8 cellular contexts compared by ENCODE assay signal in genomic region chr17:76261421-76262215, GRCh38. TPM values are rescaled to one million over a fixed set of nuclear protein-coding genes. Genes with fewer than 3 reads are reported as not detected.
A peak's percentile ranks its signal among the peaks of the same experiment; 100 is the strongest.
DNase-seq lines count a peak whose midpoint lies in the region; ATAC-seq and TF ChIP-seq lines count a peak whose summit lies in the region.

No MANE protein-coding gene starts in this region.

- no peaks in the 10 kb centered on the region for H3K9me3 Mint-ChIP-seq in dendritic cell treated with granulocyte-macrophage colony-stimulating factor and Interleukin-4, amounts not matched to agents 40 ng/mL and 50 ng/mL, for 4 days

- peaks cover 40% of the 10 kb centered on the region for H3K4me1 Mint-ChIP-seq in dendritic cell treated with granulocyte-macrophage colony-stimulating factor and Interleukin-4, amounts not matched to agents 40 ng/mL and 50 ng/mL, for 4 days (ENCODE audit: low read depth)

- H3K36me3 Mint-ChIP-seq in dendritic cell treated with granulocyte-macrophage colony-stimulating factor and Interleukin-4, amounts not matched to agents 40 ng/mL and 50 ng/mL, for 4 days (ENCODE audit: low read depth), result peaks cover 11% of the 10 kb centered on the region

- H3K4me3 Mint-ChIP-seq in dendritic cell treated with granulocyte-macrophage colony-stimulating factor and Interleukin-4, amounts not matched to agents 40 ng/mL and 50 ng/mL, for 4 days, result no peak overlapping the region

- H3K4me1 ChIP-seq in neutrophil (ENCODE audit: control insufficient read depth in 1 of 2, insufficient read depth in 1 of 2, low read depth in 1 of 2, low read length in 1 of 2), result peaks cover 56 to 57% of the 10 kb centered on the region in 2 experiments

- intact Hi-C loops in dendritic cell treated with granulocyte-macrophage colony-stimulating factor and Interleukin-4, amounts not matched to agents 40 ng/mL and 50 ng/mL, for 4 days (cut with micrococcal nuclease), result no loop called here

- no peaks in the 10 kb centered on the region for H3K9me3 ChIP-seq in neutrophil

- H3K4me3 ChIP-seq in neutrophil (ENCODE audit: low read depth in 1 of 2, low read length in 1 of 2), result peak overlapping the region; percentile 25 to 36

- H3K27ac Mint-ChIP-seq in dendritic cell treated with granulocyte-macrophage colony-stimulating factor and Interleukin-4, amounts not matched to agents 40 ng/mL and 50 ng/mL, for 4 days, result peak overlapping the region; percentile 96

- no peaks in the 10 kb centered on the region for H3K36me3 ChIP-seq in neutrophil

- no peak for ATAC-seq in omental fat pad (ENCODE audit: low FRiP score)

- no peaks in the 10 kb centered on the region for H3K27me3 Mint-ChIP-seq in dendritic cell treated with granulocyte-macrophage colony-stimulating factor and Interleukin-4, amounts not matched to agents 40 ng/mL and 50 ng/mL, for 4 days

- peak overlapping the region; percentile 96 for H3K27ac ChIP-seq in neutrophil

- TF ChIP-seq CTCF in neutrophil (IDR thresholded peaks at IDR 0.05) (peak; percentile 19), omental fat pad (IDR thresholded peaks at IDR 0.05) (no peak)

- DNase-seq in DMS53 treated with DMSO at 0.1 percent for 48 hours (lab: John Stamatoyannopoulos, UW; ENCODE audit: unreplicated experiment) (peak; percentile 67), LHCN-M2 (ENCODE audit: low read depth) (peak; percentile 78), activated gamma-delta T cell treated with Interleukin-2 at 50 U/mL for 16 hours (no peak), omental fat pad (ENCODE audit: low spot score) (no peak), NCI-H146 (lab: John Stamatoyannopoulos, UW) (no peak)
- DNase-seq in stimulated activated CD4-positive, alpha-beta T cell treated with anti-CD3 and anti-CD28 coated beads, Interleukin-4, amount 100 ng/mL, for 24 hours, result no peak

- H3K27me3 ChIP-seq in neutrophil, result no peaks in the 10 kb centered on the region

RNA-seq across cellular contexts. Expression of gene UBALD2, which starts 3.5 kb away (rescaled TPM):
- total RNA-seq in LHCN-M2 (2014; rRNA removed), result 8.7 and 9.0 TPM in 2 replicates
- 23.9 TPM for polyA plus RNA-seq in LHCN-M2 (2012)
- total RNA-seq in omental fat pad, result 10 to 100 TPM in 2 of 4 donors, 1 to 10 TPM in 2; 7.0 to 25.9 (median 13.7) TPM

RNA-seq across cellular contexts. Expression of gene RNF157, which starts 21.3 kb away (rescaled TPM):
- total RNA-seq in LHCN-M2 (2014; rRNA removed) (2.8 and 3.0 TPM in 2 replicates), omental fat pad (10 to 100 TPM in 3 of 4 donors, 1 to 10 TPM in 1; 8.4 to 23.5 (median 17.4) TPM)
- polyA plus RNA-seq in LHCN-M2 (2012), result 2.3 TPM

RNA-seq across cellular contexts. Expression of gene QRICH2, which starts 46.5 kb away (rescaled TPM):
- total RNA-seq in LHCN-M2 (2014; rRNA removed) (1.4 and 2.6 TPM in 2 replicates), omental fat pad (1 to 10 TPM; 1.2 to 1.8 (median 1.6) TPM)
- polyA plus RNA-seq in LHCN-M2 (2012), result 0.57 TPM

Comparison
In these comparisons a context has a peak if more than half of its experiments do, and no peak if none do; other contexts are left out.
1. DNase-seq: peak in DMS53 treated with DMSO at 0.1 percent for 48 hours (single experiment) and LHCN-M2 (single experiment); none in activated gamma-delta T cell treated with Interleukin-2 at 50 U/mL for 16 hours (single experiment), omental fat pad (single experiment), NCI-H146 (single experiment) and stimulated activated CD4-positive, alpha-beta T cell treated with anti-CD3 and anti-CD28 coated beads, Interleukin-4, amount 100 ng/mL, for 24 hours (single experiment).